1 cellular context compared by ENCODE assay signal in the genomic region with DNA sequence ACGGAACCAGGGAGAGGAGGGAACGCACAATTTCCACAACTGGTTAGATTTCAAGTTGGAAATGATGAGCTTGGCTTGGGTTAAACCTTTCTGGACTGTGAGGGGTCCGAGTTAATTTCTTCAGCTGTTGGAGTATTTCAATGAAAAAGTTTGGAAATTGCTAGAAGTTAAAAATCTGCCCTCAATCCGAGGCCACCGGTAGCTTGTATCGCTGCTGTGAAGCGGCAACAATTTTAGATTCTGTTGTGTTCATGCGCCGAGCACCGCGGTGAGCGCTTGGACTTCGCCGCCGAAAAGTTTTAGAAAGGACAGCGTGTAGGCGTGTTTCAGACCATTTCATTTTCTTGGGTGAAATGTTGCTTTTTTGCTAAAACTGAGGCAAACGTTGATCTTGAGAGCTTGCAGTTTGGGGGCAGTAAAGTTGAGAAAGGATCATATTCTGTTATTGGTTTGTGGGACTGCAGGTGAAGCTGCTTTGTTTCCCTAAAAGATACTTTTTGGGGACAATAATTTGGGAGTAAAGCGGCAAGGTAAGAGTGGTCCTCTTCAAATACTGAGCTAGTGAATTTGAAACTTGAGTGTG.
A peak's percentile ranks its signal among the peaks of the same experiment; 100 is the strongest.
TF ChIP-seq lines count a peak whose summit lies in the region.

No MANE protein-coding gene starts in this region.

TF ChIP-seq in K562, 482 proteins besides CTCF, POLR2A, EP300 and RAD21 (continued from another document):
- TF ChIP-seq, protein P1, sequence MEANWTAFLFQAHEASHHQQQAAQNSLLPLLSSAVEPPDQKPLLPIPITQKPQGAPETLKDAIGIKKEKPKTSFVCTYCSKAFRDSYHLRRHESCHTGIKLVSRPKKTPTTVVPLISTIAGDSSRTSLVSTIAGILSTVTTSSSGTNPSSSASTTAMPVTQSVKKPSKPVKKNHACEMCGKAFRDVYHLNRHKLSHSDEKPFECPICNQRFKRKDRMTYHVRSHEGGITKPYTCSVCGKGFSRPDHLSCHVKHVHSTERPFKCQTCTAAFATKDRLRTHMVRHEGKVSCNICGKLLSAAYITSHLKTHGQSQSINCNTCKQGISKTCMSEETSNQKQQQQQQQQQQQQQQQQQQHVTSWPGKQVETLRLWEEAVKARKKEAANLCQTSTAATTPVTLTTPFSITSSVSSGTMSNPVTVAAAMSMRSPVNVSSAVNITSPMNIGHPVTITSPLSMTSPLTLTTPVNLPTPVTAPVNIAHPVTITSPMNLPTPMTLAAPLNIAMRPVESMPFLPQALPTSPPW (CRISPR knock-in tag; IDR thresholded peaks at IDR 0.05), result peak; percentile 55
- TF ChIP-seq PRDM10 (IDR thresholded peaks at IDR 0.05; ENCODE audit: partially characterized antibody) (peak; percentile 59), HDGF (IDR thresholded peaks at IDR 0.05) (no peak), MGA (IDR thresholded peaks at IDR 0.05) (no peak), SIN3A (IDR thresholded peaks at IDR 0.05; ENCODE audit: borderline replicate concordance in 2 of 2, control insufficient read depth in 1 of 2, low read depth in 2 of 2, low read length in 2 of 2) (peak in 1 of 2 experiments; percentile 7; a peak in 1 of 4 replicates), NCOA2 (IDR thresholded peaks at IDR 0.05; ENCODE audit: partially characterized antibody in 2 of 2) (no peak), ATF4 (CRISPR knock-in tag; IDR thresholded peaks at IDR 0.05) (no peak), BRD4 (IDR thresholded peaks at IDR 0.05) (no peak), FOXP1 (CRISPR knock-in tag; IDR thresholded peaks at IDR 0.05) (no peak)
- TF ChIP-seq, protein P2, sequence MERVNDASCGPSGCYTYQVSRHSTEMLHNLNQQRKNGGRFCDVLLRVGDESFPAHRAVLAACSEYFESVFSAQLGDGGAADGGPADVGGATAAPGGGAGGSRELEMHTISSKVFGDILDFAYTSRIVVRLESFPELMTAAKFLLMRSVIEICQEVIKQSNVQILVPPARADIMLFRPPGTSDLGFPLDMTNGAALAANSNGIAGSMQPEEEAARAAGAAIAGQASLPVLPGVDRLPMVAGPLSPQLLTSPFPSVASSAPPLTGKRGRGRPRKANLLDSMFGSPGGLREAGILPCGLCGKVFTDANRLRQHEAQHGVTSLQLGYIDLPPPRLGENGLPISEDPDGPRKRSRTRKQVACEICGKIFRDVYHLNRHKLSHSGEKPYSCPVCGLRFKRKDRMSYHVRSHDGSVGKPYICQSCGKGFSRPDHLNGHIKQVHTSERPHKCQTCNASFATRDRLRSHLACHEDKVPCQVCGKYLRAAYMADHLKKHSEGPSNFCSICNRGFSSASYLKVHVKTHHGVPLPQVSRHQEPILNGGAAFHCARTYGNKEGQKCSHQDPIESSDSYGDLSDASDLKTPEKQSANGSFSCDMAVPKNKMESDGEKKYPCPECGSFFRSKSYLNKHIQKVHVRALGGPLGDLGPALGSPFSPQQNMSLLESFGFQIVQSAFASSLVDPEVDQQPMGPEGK (CRISPR knock-in tag; IDR thresholded peaks at IDR 0.05; ENCODE audit: borderline replicate concordance), result 0 out of 2 replicates have a peak, but pooled peaks have one; percentile 38
